ENCODE assay signal across 8 cellular contexts in the genomic region with DNA sequence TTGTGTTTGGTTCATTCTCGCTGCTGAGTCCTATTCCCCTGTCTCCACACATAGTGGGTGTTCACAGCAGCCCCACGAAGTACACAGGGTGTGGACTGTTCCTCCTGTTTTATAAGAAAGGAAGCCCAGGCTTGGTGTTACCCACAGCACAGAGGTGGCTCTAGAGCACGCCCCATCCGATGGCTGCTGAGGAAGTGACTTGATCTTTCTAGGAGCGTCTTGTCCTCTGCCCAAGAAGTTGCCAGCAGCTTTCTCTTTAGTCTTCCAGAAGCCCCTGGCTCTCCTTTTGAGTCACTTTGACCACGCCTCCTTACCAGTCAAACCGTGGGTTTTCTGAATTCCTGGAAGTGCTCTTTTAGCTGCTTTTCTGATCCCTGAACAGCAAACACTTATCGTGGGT.
DNase-seq lines count a peak whose midpoint lies in the region; ATAC-seq and TF ChIP-seq lines count a peak whose summit lies in the region.

No MANE protein-coding gene starts in this region.

- no peaks in the 10 kb centered on the region for H3K27me3 ChIP-seq in brain microvascular endothelial cell (replicated peaks)

- peaks cover 43% of the 10 kb centered on the region for H3K36me3 Mint-ChIP-seq in endothelial cell (ENCODE audit: low read depth, unreplicated experiment)

- H3K4me3 ChIP-seq in brain microvascular endothelial cell (ENCODE audit: low read depth, low read length), result no peak overlapping the region

- peaks cover 14% of the 10 kb centered on the region for H3K27me3 Mint-ChIP-seq in endothelial cell (ENCODE audit: unreplicated experiment)

- H3K27ac Mint-ChIP-seq in endothelial cell (ENCODE audit: unreplicated experiment), result no peak overlapping the region

- H3K4me3 Mint-ChIP-seq in endothelial cell (ENCODE audit: unreplicated experiment), result peak overlapping the region; percentile 15

- in situ Hi-C loops in brain microvascular endothelial cell (cut with HindIII; ENCODE audit: low pct_ligation_motif_present, low sequenced_read_pairs), result no loop called here

- DNase-seq in activated CD4-positive, alpha-beta T cell treated with anti-CD3 and anti-CD28 coated beads, Interleukin-2, amount 50 U/mL, for 48 hours, result peak; percentile 67 to 78
- DNase-seq in endothelial cell (ENCODE audit: low spot score) (no peak), GOT3 (lab: John Stamatoyannopoulos, UW) (no peak), NCI-H2081 treated with DMSO at 0.1 percent for 48 hours (lab: John Stamatoyannopoulos, UW) (no peak), brain microvascular endothelial cell (no peak)
- peak in 2 of 3 experiments; percentile 41 to 47 for DNase-seq in stimulated activated CD4-positive, alpha-beta T cell treated with anti-CD3 and anti-CD28 coated beads, TNF-alpha, amount 100 ng/mL, for 4 hours (ENCODE audit: low read depth in 3 of 3)

- no peak for TF ChIP-seq CTCF in endothelial cell (IDR thresholded peaks at IDR 0.05; ENCODE audit: unreplicated experiment)
- TF ChIP-seq CTCF in brain microvascular endothelial cell (IDR thresholded peaks at IDR 0.05; ENCODE audit: low read depth, low read length, missing control alignments), result no peak

- no peaks in the 10 kb centered on the region for H3K9me3 Mint-ChIP-seq in endothelial cell (ENCODE audit: unreplicated experiment)

- H3K4me1 Mint-ChIP-seq in endothelial cell (ENCODE audit: unreplicated experiment), result peaks cover 70% of the 10 kb centered on the region

- no peak overlapping the region for H3K27ac ChIP-seq in brain microvascular endothelial cell

- H3K36me3 ChIP-seq in brain microvascular endothelial cell (replicated peaks), result no peaks in the 10 kb centered on the region

- peak; percentile 33 for ATAC-seq in GM18498 (IDR thresholded peaks at IDR 0.05; ENCODE audit: unreplicated experiment)
- ATAC-seq in HG03469 (IDR thresholded peaks at IDR 0.05; ENCODE audit: unreplicated experiment), result no peak

Comparison
In these comparisons a context has a peak if more than half of its experiments do, and no peak if none do; other contexts are left out.
1. DNase-seq: peak in activated CD4-positive, alpha-beta T cell treated with anti-CD3 and anti-CD28 coated beads, Interleukin-2, amount 50 U/mL, for 48 hours (2 of 2) and stimulated activated CD4-positive, alpha-beta T cell treated with anti-CD3 and anti-CD28 coated beads, TNF-alpha, amount 100 ng/mL, for 4 hours (2 of 3); none in endothelial cell (single experiment), GOT3 (single experiment), NCI-H2081 treated with DMSO at 0.1 percent for 48 hours (single experiment) and brain microvascular endothelial cell (single experiment).